13 cellular contexts compared by ENCODE assay signal in the genomic region with DNA sequence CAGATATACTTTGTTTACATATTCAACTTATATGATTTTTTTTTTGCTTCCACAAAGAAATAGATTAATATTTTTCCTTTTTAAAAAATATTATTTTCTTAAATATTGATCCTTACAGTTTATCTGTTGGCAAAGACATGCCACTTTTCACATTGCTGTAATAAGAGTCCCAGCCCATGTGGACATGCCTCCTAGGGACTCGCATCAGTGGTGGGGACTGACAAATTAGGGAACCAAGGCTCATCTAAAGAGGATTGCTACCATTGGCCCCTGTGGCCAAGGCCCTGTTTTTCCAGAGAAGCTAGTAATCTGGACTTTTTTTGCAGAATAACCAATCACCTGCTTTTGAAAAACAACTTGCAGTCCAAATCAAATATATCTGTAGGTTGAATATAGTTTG.
"Had no signal": no experiment of that assay in that cellular context is flagged by ENCODE, and none has a peak within 500 bp of the region (broad histone marks: within the 10 kb centered on the region; RNA-seq: fewer than 3 reads in every experiment).

No MANE protein-coding gene starts in this region.

- DNase-seq: activated B cell treated with CpG ODN at 0.5 μM for 24 hours; activated CD4-positive, alpha-beta T cell treated with anti-CD3 and anti-CD28 coated beads, Interleukin-2, amount 10 ng/mL, durations not matched to agents 7 days and 5 days; activated naive CD4-positive, alpha-beta T cell treated with anti-CD3 and anti-CD28 coated beads, Interleukin-2, amount 50 U/mL, for 16 hours; activated T-cell treated with anti-CD3 and anti-CD28 coated beads for 4 hours; adrenal gland; caudate nucleus; effector CD8-positive, alpha-beta T cell; hippocampal formation; stimulated activated CD4-positive, alpha-beta T cell treated with anti-CD3 and anti-CD28 coated beads, Interleukin-4, amount 100 ng/mL, for 1 hour; stimulated activated CD8-positive, alpha-beta memory T cell treated with anti-CD3 and anti-CD28 coated beads, Interleukin-4, amount 100 ng/mL, for 48 hours; uterus had no signal

- H3K36me3 ChIP-seq: uterus had no signal

- H3K27ac ChIP-seq: adrenal gland, epithelial cell of prostate had no signal

- H3K9me3 ChIP-seq: adrenal gland, uterus had no signal

- H3K4me1 ChIP-seq: adrenal gland, uterus had no signal

- H3K27me3 ChIP-seq: adrenal gland, uterus had no signal

- H3K4me3 ChIP-seq: adrenal gland, coronary artery, uterus had no signal
